8 cellular contexts compared by ENCODE assay signal in the genomic region with DNA sequence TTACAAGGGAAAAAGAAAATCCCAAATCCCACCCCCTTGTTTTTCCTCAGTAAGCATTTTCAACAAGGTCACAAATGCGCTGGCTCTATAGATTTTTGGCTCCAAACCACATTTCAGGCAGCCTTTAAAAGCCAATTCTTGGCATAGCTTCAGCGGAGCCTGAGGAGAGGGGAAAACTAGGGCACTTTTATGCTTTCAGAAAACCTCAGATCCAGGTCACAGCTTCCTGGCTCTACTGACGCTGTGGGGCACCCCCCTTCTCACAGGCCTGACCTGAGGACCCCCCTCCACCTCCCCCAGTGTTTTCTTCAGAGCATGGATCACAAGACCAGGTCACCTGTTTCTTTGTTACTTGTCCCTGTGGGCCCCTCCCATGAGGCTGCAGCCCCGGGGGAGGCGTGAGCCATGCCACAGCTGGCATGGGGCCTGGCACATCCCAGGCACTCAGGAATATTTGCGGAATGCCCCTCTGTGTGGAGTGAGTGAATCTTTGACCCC. TPM values are rescaled to one million over a fixed set of nuclear protein-coding genes. Genes with fewer than 3 reads are reported as not detected.
DNase-seq lines count a peak whose midpoint lies in the region; ATAC-seq, FAIRE-seq and TF ChIP-seq lines count a peak whose summit lies in the region.

No MANE protein-coding gene starts in this region.

- H3K4ac ChIP-seq in H9 (ENCODE audit: low read depth, low read length): no peak overlapping the region

- intact Hi-C loops in left ventricle myocardium inferior (cut with micrococcal nuclease): no loop called here

- no CpG with 5 or more reads among the region's 6 CpGs for WGBS in H9 (ENCODE audit: extremely low coverage, insufficient read length, low lambda C conversion rate)

- no peak overlapping the region for H4K91ac ChIP-seq in H9 (ENCODE audit: insufficient read length, low read depth, low read length)

- no peak overlapping the region for H3K14ac ChIP-seq in H9 (ENCODE audit: insufficient read depth, low read length)

- TF ChIP-seq CTCF in H9 (conservative IDR thresholded peaks at IDR 0.05) (no peak), left ventricle myocardium inferior (IDR thresholded peaks at IDR 0.05; ENCODE audit: borderline replicate concordance) (no peak), D721Med (IDR thresholded peaks at IDR 0.05; ENCODE audit: insufficient read depth, missing control alignments) (no peak)

- H3K79me1 ChIP-seq in H9 (ENCODE audit: insufficient read depth, low read depth, low read length, poor library complexity, severe bottlenecking): no peaks in the 10 kb centered on the region

- H3K27ac ChIP-seq in H9 (ENCODE audit: insufficient read length, low read depth, low read length) (no peak overlapping the region), left ventricle myocardium inferior (replicated peaks) (peak overlapping the region; percentile 76)

- H3K18ac ChIP-seq in H9 (ENCODE audit: insufficient read length, low read depth, low read length): no peak overlapping the region

- no peak overlapping the region for H2BK120ac ChIP-seq in H9 (ENCODE audit: low read depth, low read length, poor library complexity, severe bottlenecking)

- no peaks in the 10 kb centered on the region for H3K27me3 ChIP-seq in H9 (ENCODE audit: insufficient read depth, low read length)
- no peaks in the 10 kb centered on the region for H3K27me3 ChIP-seq in left ventricle myocardium inferior (ENCODE audit: low read depth)
- no peaks in the 10 kb centered on the region for H3K27me3 ChIP-seq in skeletal muscle satellite cell (ENCODE audit: control insufficient read depth, insufficient read depth, low read length)

- H3T11ph ChIP-seq in H9 (ENCODE audit: low read length): no peak overlapping the region

- H3K9me3 ChIP-seq in H9 (ENCODE audit: control insufficient read depth, low read depth, low read length) (no peaks in the 10 kb centered on the region), left ventricle myocardium inferior (replicated peaks) (no peaks in the 10 kb centered on the region), skeletal muscle satellite cell (replicated peaks; ENCODE audit: low read length) (no peaks in the 10 kb centered on the region)

- CTCF ChIA-PET in T-cell (lab: Charles Lee): no interaction called here

- H3K9ac ChIP-seq in H9 (ENCODE audit: extremely low read depth, insufficient read length, low read length): no peak overlapping the region
- H3K9ac ChIP-seq in skeletal muscle satellite cell (ENCODE audit: low read depth, low read length): peak overlapping the region; percentile 75

- POLR2A ChIA-PET in T-cell (lab: Charles Lee): no interaction called here

- ATAC-seq in T-cell (replicated peaks in 1 of 4): no peak
- no peak for ATAC-seq in GM18868 (IDR thresholded peaks at IDR 0.05; ENCODE audit: unreplicated experiment)

- no peak overlapping the region for H3K56ac ChIP-seq in H9 (ENCODE audit: insufficient read length, low read depth, low read length)

- no peak overlapping the region for H2BK12ac ChIP-seq in H9 (ENCODE audit: insufficient read length, low read depth, low read length)

- H4K5ac ChIP-seq in H9 (ENCODE audit: insufficient read length, low read depth, low read length): no peak overlapping the region

- H3K4me1 ChIP-seq in H9 (ENCODE audit: insufficient read depth, low read length) (peaks cover 9% of the 10 kb centered on the region; the same call in 1 of the 2 replicates), left ventricle myocardium inferior (peaks cover 27% of the 10 kb centered on the region), skeletal muscle satellite cell (ENCODE audit: control insufficient read depth, insufficient read depth, low read length) (peaks cover 41% of the 10 kb centered on the region)

- H2AFZ ChIP-seq in H9 (ENCODE audit: low read length): no peak overlapping the region

- H3K4me3 ChIP-seq in left ventricle myocardium inferior (peak overlapping the region; percentile 34), skeletal muscle satellite cell (ENCODE audit: low read length) (peak overlapping the region; percentile 17)

- H3K4me3 Mint-ChIP-seq in H9: no peak overlapping the region
- H3K4me3 Mint-ChIP-seq in T-cell: no peak overlapping the region

- H4K8ac ChIP-seq in H9 (replicated peaks; ENCODE audit: insufficient read length, low read depth, low read length): no peak overlapping the region

- H3K27ac Mint-ChIP-seq in H9 (peak overlapping the region in 2 of 3 experiments; percentile 54 to 89; a peak in 2 of 7 replicates), T-cell (no peak overlapping the region)

- no peak overlapping the region for H2BK15ac ChIP-seq in H9 (ENCODE audit: low read depth, low read length)

- no peak overlapping the region for H2BK20ac ChIP-seq in H9 (ENCODE audit: low read depth, low read length, poor library complexity, severe bottlenecking)

- peaks cover 7% of the 10 kb centered on the region for H3K36me3 ChIP-seq in left ventricle myocardium inferior
- H3K36me3 ChIP-seq in skeletal muscle satellite cell (ENCODE audit: insufficient read depth, low read length): peaks cover 17% of the 10 kb centered on the region

- H3K79me2 ChIP-seq in H9 (ENCODE audit: insufficient read depth, low read length): no peaks in the 10 kb centered on the region

- H3K23me2 ChIP-seq in H9 (ENCODE audit: insufficient read length, low read depth, low read length, poor library complexity, severe bottlenecking): no peaks in the 10 kb centered on the region

- peaks cover 45 to 53% of the 10 kb centered on the region in 2 experiments for H3K4me1 Mint-ChIP-seq in H9
- H3K4me1 Mint-ChIP-seq in T-cell: peaks cover 0 to 8% (median 0%) of the 10 kb centered on the region in 3 donors

- peaks cover 18 to 24% (median 19%) of the 10 kb centered on the region in 3 experiments; a peak in 6 of 7 replicates for H3K36me3 Mint-ChIP-seq in H9 (ENCODE audit: insufficient read depth in 1 of 3, low read depth in 3 of 3)
- peaks cover 27% of the 10 kb centered on the region for H3K36me3 Mint-ChIP-seq in T-cell

- no peak overlapping the region for H2AK5ac ChIP-seq in H9 (ENCODE audit: insufficient read length, low read length)

- FAIRE-seq in D721Med (lab: Jason Lieb, UNC): no peak

- no peaks in the 10 kb centered on the region for H4K20me1 ChIP-seq in H9 (ENCODE audit: control insufficient read depth, insufficient read depth, insufficient read length)

- no peak overlapping the region for H3K23ac ChIP-seq in H9 (ENCODE audit: insufficient read length, low read depth, low read length)

- no peak overlapping the region for H2BK5ac ChIP-seq in H9 (ENCODE audit: insufficient read length, low read length)

- H3K4me2 ChIP-seq in H9 (ENCODE audit: insufficient read depth, insufficient read length, low read length) (no peak overlapping the region), skeletal muscle satellite cell (ENCODE audit: low read length) (peak overlapping the region; percentile 66)

- DNase-seq in H9 (no peak), amniotic epithelial cell (ENCODE audit: low read depth) (peak; percentile 36), left ventricle myocardium inferior (no peak), T-cell (no peak), D721Med (ENCODE audit: insufficient read length, low spot score) (no peak)
- DNase-seq in activated CD4-positive, alpha-beta T cell treated with anti-CD3 and anti-CD28 coated beads for 48 hours: no peak

- H3K9me3 Mint-ChIP-seq in H9: no peaks in the 10 kb centered on the region
- no peaks in the 10 kb centered on the region for H3K9me3 Mint-ChIP-seq in T-cell

- no peaks in the 10 kb centered on the region for H3K27me3 Mint-ChIP-seq in H9 (ENCODE audit: low read depth)
- no peaks in the 10 kb centered on the region for H3K27me3 Mint-ChIP-seq in T-cell

RNA-seq across cellular contexts. Expression of a gene that starts 30.1 kb away (rescaled TPM):
- total RNA-seq in H9 (2021): 41.0 and 42.5 TPM in 2 replicates
- total RNA-seq in left ventricle myocardium inferior: 83.9 TPM
- total RNA-seq in skeletal muscle satellite cell (2012; rRNA removed): 17.0 and 25.6 TPM in 2 replicates
- total RNA-seq in T-cell: 1 to 10 TPM; 2.2 to 7.1 (median 5.1) TPM

Comparison
In these comparisons a context has a peak if more than half of its experiments do, and no peak if none do; other contexts are left out.
1. H3K27ac Mint-ChIP-seq: peak in H9 (2 of 3); none in T-cell (0 of 2).